1 cellular context compared by ENCODE assay signal in the genomic region with DNA sequence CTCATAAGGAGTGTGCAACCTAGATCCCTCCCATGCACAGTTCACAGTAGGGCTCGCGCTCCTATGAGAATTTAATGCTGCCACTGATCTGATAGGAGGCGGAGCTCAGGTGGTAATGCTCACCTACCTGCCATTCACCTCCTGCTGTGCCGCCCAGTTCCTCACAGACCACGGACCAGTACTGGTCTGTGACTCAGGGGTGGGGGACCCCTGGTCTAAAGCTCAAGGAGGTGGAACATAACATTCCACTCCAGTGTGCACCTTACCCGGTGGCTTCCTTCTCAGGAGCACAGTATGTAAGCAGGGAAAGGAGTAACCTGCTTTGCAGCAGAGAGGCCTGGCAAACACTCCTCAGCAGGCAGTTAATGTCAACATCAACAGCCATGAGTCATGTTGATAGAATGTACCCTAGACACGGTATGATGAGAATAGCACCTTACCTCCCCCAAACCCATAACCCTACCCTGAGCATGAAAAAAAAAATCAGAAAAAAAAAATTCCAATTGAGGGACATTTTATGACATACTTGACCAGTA.
TF ChIP-seq lines count a peak whose summit lies in the region.

No MANE protein-coding gene starts in this region.

TF ChIP-seq in WTC11, 78 proteins besides CTCF, POLR2A, EP300 and RAD21 (continued from another document):
- no peak for TF ChIP-seq ZNF396 (CRISPR knock-in tag; IDR thresholded peaks at IDR 0.05; ENCODE audit: borderline replicate concordance)
